In genomic region chr1:35539073-35539823, GRCh38 we compare ENCODE assay signal across 9 cellular contexts. TPM values are rescaled to one million over a fixed set of nuclear protein-coding genes. Genes with fewer than 3 reads are reported as not detected.
DNase-seq lines count a peak whose midpoint lies in the region; ATAC-seq, FAIRE-seq and TF ChIP-seq lines count a peak whose summit lies in the region.
"Had no signal": no experiment of that assay in that cellular context is flagged by ENCODE, and none has a peak within 500 bp of the region (broad histone marks: within the 10 kb centered on the region; RNA-seq: fewer than 3 reads in every experiment).

No MANE protein-coding gene starts in this region.

- H3K4me3 ChIP-seq in WERI-Rb-1 (ENCODE audit: low read depth, low read length) (no peak overlapping the region), fibroblast of villous mesenchyme (ENCODE audit: low read depth, low read length) (no peak overlapping the region)

- no peaks in the 10 kb centered on the region for H3K9me3 ChIP-seq in WERI-Rb-1 (ENCODE audit: severe bottlenecking)

- no peaks in the 10 kb centered on the region for H3K27me3 Mint-ChIP-seq in stimulated activated naive CD8-positive, alpha-beta T cell treated with anti-CD3 and anti-CD28 coated beads, Interleukin-15, amount 100 ng/mL, for 72 hours

- ATAC-seq in HG02610 (IDR thresholded peaks at IDR 0.05; ENCODE audit: unreplicated experiment) = peak; percentile 39
- peak; percentile 90 for ATAC-seq in stimulated activated naive CD8-positive, alpha-beta T cell treated with anti-CD3 and anti-CD28 coated beads, Interleukin-15, amount 100 ng/mL, for 72 hours

- FAIRE-seq in D721Med (lab: Jason Lieb, UNC) = no peak
- FAIRE-seq: endometrium had no signal

- peak; percentile 68 for DNase-seq in DMS 273 treated with DMSO at 0.1 percent for 48 hours (lab: John Stamatoyannopoulos, UW)
- peak; percentile 44 for DNase-seq in WERI-Rb-1
- peak; percentile 41 for DNase-seq in fibroblast of villous mesenchyme (ENCODE audit: low read depth)
- DNase-seq in stimulated activated naive CD8-positive, alpha-beta T cell treated with anti-CD3 and anti-CD28 coated beads, Interleukin-15, amount 100 ng/mL, for 72 hours = peak; percentile 27 to 46
- DNase-seq in NCI-H2081 (lab: John Stamatoyannopoulos, UW) = no peak
- no peak for DNase-seq in D721Med (ENCODE audit: insufficient read length, low spot score)
- no peak for DNase-seq in stimulated activated CD4-positive, alpha-beta T cell treated with anti-CD3 and anti-CD28 coated beads, Interleukin-12 subunit alpha, Interleukin-12 subunit beta, amount 100 ng/mL, for 4 hours

- H3K27ac ChIP-seq in WERI-Rb-1 = peak overlapping the region; percentile 46

- TF ChIP-seq CTCF in WERI-Rb-1 (IDR thresholded peaks at IDR 0.05; ENCODE audit: low read depth, low read length) (no peak), fibroblast of villous mesenchyme (IDR thresholded peaks at IDR 0.05; ENCODE audit: insufficient read depth, low read depth, low read length) (no peak), D721Med (IDR thresholded peaks at IDR 0.05; ENCODE audit: insufficient read depth, missing control alignments) (no peak)

- H3K9me3 Mint-ChIP-seq in stimulated activated naive CD8-positive, alpha-beta T cell treated with anti-CD3 and anti-CD28 coated beads, Interleukin-15, amount 100 ng/mL, for 72 hours = no peaks in the 10 kb centered on the region

- peak overlapping the region; percentile 66 to 81 for H3K4me3 Mint-ChIP-seq in stimulated activated naive CD8-positive, alpha-beta T cell treated with anti-CD3 and anti-CD28 coated beads, Interleukin-15, amount 100 ng/mL, for 72 hours

- H3K27ac Mint-ChIP-seq in stimulated activated naive CD8-positive, alpha-beta T cell treated with anti-CD3 and anti-CD28 coated beads, Interleukin-15, amount 100 ng/mL, for 72 hours = peak overlapping the region; percentile 90 to 94

- H3K36me3 ChIP-seq in WERI-Rb-1 = peaks cover 6% of the 10 kb centered on the region

- H3K4me1 Mint-ChIP-seq in stimulated activated naive CD8-positive, alpha-beta T cell treated with anti-CD3 and anti-CD28 coated beads, Interleukin-15, amount 100 ng/mL, for 72 hours = peaks cover 87% of the 10 kb centered on the region

- no peaks in the 10 kb centered on the region for H3K27me3 ChIP-seq in WERI-Rb-1 (ENCODE audit: insufficient read depth, low read depth, severe bottlenecking)

RNA-seq across cellular contexts. Expression of gene KIAA0319L, which starts 18.0 kb away (rescaled TPM):
- 45.1 and 63.0 TPM in 2 replicates for total RNA-seq in fibroblast of villous mesenchyme

RNA-seq across cellular contexts. Expression of gene NCDN, which starts 18.4 kb away (rescaled TPM):
- total RNA-seq in fibroblast of villous mesenchyme = 21.6 and 27.4 TPM in 2 replicates

RNA-seq across cellular contexts. Expression of gene TFAP2E, which starts 33.9 kb away (rescaled TPM):
- under 0.01 and 0.32 TPM in 2 replicates for total RNA-seq in fibroblast of villous mesenchyme

Comparison
In these comparisons a context has a peak if more than half of its experiments do, and no peak if none do; other contexts are left out.
1. DNase-seq: peak in DMS 273 treated with DMSO at 0.1 percent for 48 hours (single experiment), WERI-Rb-1 (single experiment), fibroblast of villous mesenchyme (single experiment) and stimulated activated naive CD8-positive, alpha-beta T cell treated with anti-CD3 and anti-CD28 coated beads, Interleukin-15, amount 100 ng/mL, for 72 hours (2 of 2); none in NCI-H2081 (0 of 2), D721Med (single experiment) and stimulated activated CD4-positive, alpha-beta T cell treated with anti-CD3 and anti-CD28 coated beads, Interleukin-12 subunit alpha, Interleukin-12 subunit beta, amount 100 ng/mL, for 4 hours (single experiment).